Comparison of ENCODE assay signal across 26 cellular contexts in the genomic region with DNA sequence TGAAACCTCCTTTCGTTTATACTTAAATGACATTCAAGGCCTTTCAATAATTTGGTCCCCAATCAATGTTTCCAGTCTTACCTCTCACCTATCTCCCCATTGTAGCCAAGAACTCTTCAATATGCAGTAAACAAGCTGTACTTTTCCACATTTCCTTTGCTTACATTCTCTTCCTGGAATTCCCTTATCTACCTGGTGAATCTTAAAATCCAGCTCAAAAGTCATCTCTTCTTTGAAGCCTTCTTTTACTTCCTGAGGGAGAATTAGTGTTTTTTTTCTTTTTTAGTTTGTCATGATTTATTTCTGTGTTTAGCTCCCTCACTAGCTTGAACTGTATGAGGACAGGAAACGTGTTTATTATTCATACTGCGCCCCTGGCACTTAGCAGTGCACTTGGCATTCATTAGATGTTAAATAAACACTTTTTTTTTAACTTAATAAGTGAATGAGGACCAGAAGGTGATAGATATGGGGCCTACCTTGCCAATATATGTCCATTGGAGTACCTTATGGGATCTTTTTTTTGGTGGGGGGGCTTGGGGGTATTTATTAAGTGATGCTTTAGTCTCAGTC. TPM values are rescaled to one million over a fixed set of nuclear protein-coding genes. Genes with fewer than 3 reads are reported as not detected.
DNase-seq lines count a peak whose midpoint lies in the region; ATAC-seq and TF ChIP-seq lines count a peak whose summit lies in the region.
"Had no signal": no experiment of that assay in that cellular context is flagged by ENCODE, and none has a peak within 500 bp of the region (broad histone marks: within the 10 kb centered on the region; RNA-seq: fewer than 3 reads in every experiment).

No MANE protein-coding gene starts in this region.

- H3K9me3 ChIP-seq in A673 (ENCODE audit: low read depth, low read length, poor library complexity, severe bottlenecking) (no peaks in the 10 kb centered on the region), muscle layer of colon (ENCODE audit: low read length) (no peaks in the 10 kb centered on the region)

- no peaks in the 10 kb centered on the region for H3K9me3 Mint-ChIP-seq in natural killer cell treated with Interleukin-12 subunit alpha and Interleukin-12 subunit beta and Interleukin-15 and Interleukin-18, amount 100 ng/mL, for 72 hours
- H3K9me3 Mint-ChIP-seq: activated CD8-positive, alpha-beta T cell treated with anti-CD3 and anti-CD28 coated beads for 36 hours; central memory CD8-positive, alpha-beta T cell; effector memory CD8-positive, alpha-beta T cell; nephron had no signal

- H3K4me3 Mint-ChIP-seq in natural killer cell treated with Interleukin-12 subunit alpha and Interleukin-12 subunit beta and Interleukin-15 and Interleukin-18, amount 100 ng/mL, for 72 hours, result no peak overlapping the region
- H3K4me3 Mint-ChIP-seq: activated CD8-positive, alpha-beta T cell treated with anti-CD3 and anti-CD28 coated beads for 36 hours; central memory CD8-positive, alpha-beta T cell; effector memory CD8-positive, alpha-beta T cell; nephron had no signal

- H3K36me3 Mint-ChIP-seq in natural killer cell treated with Interleukin-12 subunit alpha and Interleukin-12 subunit beta and Interleukin-15 and Interleukin-18, amount 100 ng/mL, for 72 hours, result no peaks in the 10 kb centered on the region

- CTCF ChIA-PET in A673 (lab: Charles Lee), result interaction anchor here (0.6 to 3.4 kb wide), 3 partner anchors 59 to 908 kb away, joined by 3 to 32 read pairs (median 3); no protein-coding TSS in a partner anchor

- H3K27me3 Mint-ChIP-seq in natural killer cell treated with Interleukin-12 subunit alpha and Interleukin-12 subunit beta and Interleukin-15 and Interleukin-18, amount 100 ng/mL, for 72 hours, result no peaks in the 10 kb centered on the region
- H3K27me3 Mint-ChIP-seq: central memory CD8-positive, alpha-beta T cell; effector memory CD8-positive, alpha-beta T cell had no signal

- H3K4me1 ChIP-seq in A673 (ENCODE audit: insufficient read depth, low read length, poor library complexity, severe bottlenecking) (peaks cover 29% of the 10 kb centered on the region), muscle layer of colon (ENCODE audit: insufficient read depth, low read length) (peaks cover 20% of the 10 kb centered on the region)

- DNase-seq in A673 (ENCODE audit: low spot score) (peak; percentile 72), NCI-H69 (lab: John Stamatoyannopoulos, UW) (peak; percentile 29), epithelial cell of esophagus (ENCODE audit: low read depth) (peak; percentile 60), NCI-H146 treated with DMSO at 0.1 percent for 48 hours (lab: John Stamatoyannopoulos, UW; ENCODE audit: unreplicated experiment) (no peak), cerebellum (ENCODE audit: low spot score) (no peak)
- DNase-seq in natural killer cell treated with Interleukin-12 subunit alpha and Interleukin-12 subunit beta and Interleukin-15 and Interleukin-18, amount 100 ng/mL, for 72 hours (ENCODE audit: low spot score), result no peak
- DNase-seq: activated CD8-positive, alpha-beta T cell treated with anti-CD3 and anti-CD28 coated beads for 36 hours; activated naive CD4-positive, alpha-beta T cell treated with Interleukin-2 at 50 U/mL for 16 hours; activated T-cell treated with anti-CD3 and anti-CD28 coated beads, Interleukin-2, amount 50 U/mL, for 1 hour; DMS153; effector memory CD8-positive, alpha-beta T cell; hippocampal formation; NCI-H2081 treated with DMSO at 0.1 percent for 48 hours; NCI-H524 treated with DMSO at 0.1 percent for 48 hours; stimulated activated CD4-positive, alpha-beta T cell treated with anti-CD3 and anti-CD28 coated beads, Interleukin-4, amount 100 ng/mL, for 24 hours; T-helper 9 cell had no signal

- H3K27ac ChIP-seq in A673 (ENCODE audit: low read depth, low read length, poor library complexity, severe bottlenecking) (peak overlapping the region; percentile 52), muscle layer of colon (ENCODE audit: low read depth, low read length) (peak overlapping the region; percentile 39)
- H3K27ac ChIP-seq: HL-60 had no signal

- no peak for ATAC-seq in GM18909 (IDR thresholded peaks at IDR 0.05; ENCODE audit: poor library complexity, unreplicated experiment)
- ATAC-seq in natural killer cell treated with Interleukin-12 subunit alpha and Interleukin-12 subunit beta and Interleukin-15 and Interleukin-18, amount 100 ng/mL, for 72 hours, result no peak
- ATAC-seq: activated CD8-positive, alpha-beta T cell treated with anti-CD3 and anti-CD28 coated beads for 36 hours; effector memory CD8-positive, alpha-beta T cell had no signal

- TF ChIP-seq CTCF in A673 (conservative IDR thresholded peaks at IDR 0.05; ENCODE audit: low read depth, low read length), result no peak
- no peak for TF ChIP-seq CTCF in epithelial cell of esophagus (IDR thresholded peaks at IDR 0.05; ENCODE audit: insufficient read depth, low read depth, low read length, missing control alignments)

- intact Hi-C loops in A673 (cut with micrococcal nuclease; ENCODE audit: unreplicated experiment), result loop anchor here (1.0 to 10.0 kb wide), 3 partner anchors 333 to 1067 kb away; no protein-coding TSS in a partner anchor

- no peaks in the 10 kb centered on the region for H3K36me3 ChIP-seq in A673 (ENCODE audit: insufficient read depth, low read length, poor library complexity, severe bottlenecking)
- no peaks in the 10 kb centered on the region for H3K36me3 ChIP-seq in muscle layer of colon (ENCODE audit: insufficient read depth, low read length)

- BruUV-seq in A673 (replicated peaks; lab: Mats Ljungman, UMichigan), result no TSS peak

- peaks cover 4 to 9% of the 10 kb centered on the region in 2 donors for H3K4me1 Mint-ChIP-seq in natural killer cell treated with Interleukin-12 subunit alpha and Interleukin-12 subunit beta and Interleukin-15 and Interleukin-18, amount 100 ng/mL, for 72 hours (ENCODE audit: low read depth in 2 of 2)
- H3K4me1 Mint-ChIP-seq: nephron had no signal

- no peak overlapping the region for H3K27ac Mint-ChIP-seq in natural killer cell treated with Interleukin-12 subunit alpha and Interleukin-12 subunit beta and Interleukin-15 and Interleukin-18, amount 100 ng/mL, for 72 hours
- H3K27ac Mint-ChIP-seq: activated CD8-positive, alpha-beta T cell treated with anti-CD3 and anti-CD28 coated beads for 36 hours; effector memory CD8-positive, alpha-beta T cell had no signal

- H3K4me3 ChIP-seq in A673 (ENCODE audit: low read depth, low read length, poor library complexity, severe bottlenecking) (no peak overlapping the region), epithelial cell of esophagus (ENCODE audit: low read length) (no peak overlapping the region), muscle layer of colon (ENCODE audit: low read depth in 1 of 2, low read length in 2 of 2) (no peak overlapping the region)
- H3K4me3 ChIP-seq: lung had no signal

- H3K27me3 ChIP-seq in A673 (replicated peaks; ENCODE audit: insufficient read depth, low read depth, low read length, poor library complexity), result no peaks in the 10 kb centered on the region
- H3K27me3 ChIP-seq in muscle layer of colon (ENCODE audit: control insufficient read depth in 1 of 2, insufficient read depth in 2 of 2, low read length in 2 of 2), result no peaks in the 10 kb centered on the region

- POLR2A ChIA-PET in A673 (lab: Charles Lee; ENCODE audit: low non-redundant PET), result interaction anchor here (0.6 to 0.7 kb wide), 2 partner anchors 242 to 400 kb away, joined by 4 read pairs; no protein-coding TSS in a partner anchor

- no peak overlapping the region for H3K9ac ChIP-seq in muscle layer of colon (ENCODE audit: low read length)

RNA-seq across cellular contexts. Expression of a gene that starts 4.9 kb away (rescaled TPM):
- total RNA-seq in A673 (2021) (83.8 and 96.8 TPM in 2 replicates), cerebellum (38.8 TPM)
- 10 to 100 TPM; 36.2 to 36.8 TPM for total RNA-seq in natural killer cell treated with Interleukin-12 subunit alpha and Interleukin-12 subunit beta and Interleukin-15 and Interleukin-18, amount 100 ng/mL, for 72 hours

RNA-seq across cellular contexts. Expression of a gene that starts 39.3 kb away (rescaled TPM):
- not detected in 2 replicates for total RNA-seq in A673 (2021)
- not detected for total RNA-seq in natural killer cell treated with Interleukin-12 subunit alpha and Interleukin-12 subunit beta and Interleukin-15 and Interleukin-18, amount 100 ng/mL, for 72 hours
- not detected for total RNA-seq in cerebellum
- total RNA-seq: activated CD8-positive, alpha-beta T cell treated with anti-CD3 and anti-CD28 coated beads for 36 hours; lung; OCI-LY7; posterior vena cava; SK-MEL-5; subcutaneous adipose tissue had no signal

RNA-seq across cellular contexts. Expression of a gene that starts 46.0 kb away (rescaled TPM):
- total RNA-seq in A673 (2021) (2.5 and 2.6 TPM in 2 replicates), cerebellum (7.2 TPM)
- 1 to 10 TPM; 1.4 to 4.5 TPM for total RNA-seq in natural killer cell treated with Interleukin-12 subunit alpha and Interleukin-12 subunit beta and Interleukin-15 and Interleukin-18, amount 100 ng/mL, for 72 hours

RNA-seq across cellular contexts. Expression of a gene that starts 54.2 kb away (rescaled TPM):
- total RNA-seq in A673 (2021) (0.26 and 0.41 TPM in 2 replicates), cerebellum (0.54 TPM)
- total RNA-seq in natural killer cell treated with Interleukin-12 subunit alpha and Interleukin-12 subunit beta and Interleukin-15 and Interleukin-18, amount 100 ng/mL, for 72 hours, result under 1 TPM in 1 of 2 donors, not detected in 1; 0.62 TPM
- total RNA-seq: activated CD8-positive, alpha-beta T cell treated with anti-CD3 and anti-CD28 coated beads for 36 hours had no signal

RNA-seq across cellular contexts. Expression of a gene that starts 57.5 kb away (rescaled TPM):
- total RNA-seq in A673 (2021), result not detected in 2 replicates
- total RNA-seq in natural killer cell treated with Interleukin-12 subunit alpha and Interleukin-12 subunit beta and Interleukin-15 and Interleukin-18, amount 100 ng/mL, for 72 hours, result 1 to 10 TPM; 1.3 to 4.6 TPM
- 0.36 TPM for total RNA-seq in cerebellum
- total RNA-seq: activated CD8-positive, alpha-beta T cell treated with anti-CD3 and anti-CD28 coated beads for 36 hours; OCI-LY7 had no signal

Comparison
In these comparisons a context has a peak if more than half of its experiments do, and no peak if none do; other contexts are left out.
1. DNase-seq: peak in A673 (single experiment), NCI-H69 (single experiment) and epithelial cell of esophagus (single experiment); none in NCI-H146 treated with DMSO at 0.1 percent for 48 hours (single experiment), natural killer cell treated with Interleukin-12 subunit alpha and Interleukin-12 subunit beta and Interleukin-15 and Interleukin-18, amount 100 ng/mL, for 72 hours (single experiment) and cerebellum (single experiment).